In the genomic region with DNA sequence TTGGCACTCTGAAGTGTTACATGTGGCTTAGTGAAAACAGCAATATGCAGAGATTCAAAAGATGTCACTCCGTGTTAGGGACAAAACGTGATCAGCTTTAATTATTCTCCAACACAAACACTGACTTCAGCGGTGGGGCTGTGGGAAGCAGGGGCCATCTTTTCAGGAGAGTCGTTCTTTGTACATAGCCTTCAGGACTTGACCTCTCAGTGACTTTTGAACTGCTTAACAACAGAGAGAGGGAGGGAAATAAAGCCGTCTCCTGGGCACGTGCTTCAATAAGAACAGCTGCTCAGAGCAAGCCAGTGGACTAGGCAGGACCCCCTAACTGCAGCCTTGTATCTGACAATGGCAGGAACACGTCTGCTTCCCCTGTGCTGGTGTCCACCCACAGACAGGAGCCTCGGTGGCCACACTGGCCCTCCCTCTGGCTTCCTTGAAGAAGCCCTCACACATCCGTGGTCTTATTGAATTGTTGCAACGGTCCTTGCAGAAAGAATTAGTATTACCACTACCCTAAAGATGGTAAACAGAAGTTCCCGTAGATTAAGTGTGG, we compare ENCODE assay signal across 24 cellular contexts.
"Had no signal": no experiment of that assay in that cellular context is flagged by ENCODE, and none has a peak within 500 bp of the region (broad histone marks: within the 10 kb centered on the region; RNA-seq: fewer than 3 reads in every experiment).

No MANE protein-coding gene starts in this region.

- H3K27ac ChIP-seq: heart right ventricle, hepatocyte, left ventricle myocardium inferior, ovary, stomach, suprapubic skin, thoracic aorta, tibial artery, uterus had no signal

- ATAC-seq: left colon, natural killer cell, right cardiac atrium had no signal

- H3K4me3 Mint-ChIP-seq: mesothelial cell of epicardium; natural killer cell; stimulated activated naive B cell treated with anti-CD40 and anti-IgM and Interleukin-4, amounts not matched to agents 10 μg/mL and 1 μg/mL and 100 μg/mL, for 72 hours had no signal

- H3K4me2 ChIP-seq: hepatocyte, smooth muscle cell had no signal

- H3K9me3 ChIP-seq: heart right ventricle, left ventricle myocardium inferior, ovary, stomach, suprapubic skin, thoracic aorta, tibial artery, uterus had no signal

- H3K4me1 ChIP-seq: uterus had no signal

- H3K36me3 Mint-ChIP-seq: mesothelial cell of epicardium; natural killer cell; stimulated activated naive B cell treated with anti-CD40 and anti-IgM and Interleukin-4, amounts not matched to agents 10 μg/mL and 1 μg/mL and 100 μg/mL, for 72 hours had no signal

- DNase-seq: heart right ventricle; islet precursor cell; kidney glomerular epithelial cell; left colon; left ventricle myocardium inferior; naive B cell; natural killer cell; ovary; stimulated activated CD4-positive, alpha-beta T cell treated with anti-CD3 and anti-CD28 coated beads, Interleukin-2, amount 100 ng/mL, for 24 hours; stimulated activated CD4-positive, alpha-beta T cell treated with anti-CD3 and anti-CD28 coated beads, Interleukin-4, amount 100 ng/mL, for 1 hour; stimulated activated naive B cell treated with anti-CD40 and anti-IgM and Interleukin-4, amounts not matched to agents 10 μg/mL and 1 μg/mL and 100 μg/mL, for 72 hours; stimulated activated naive CD8-positive, alpha-beta T cell treated with anti-CD3 and anti-CD28 coated beads, Interleukin-15, Interleukin-2, amounts not matched to agents 100 U/mL and 50 U/mL, for 24 hours; stomach; tibial artery; trophoblast cell; uterus had no signal

- H3K27me3 ChIP-seq: hepatocyte, ovary, uterus had no signal

- H3K79me2 ChIP-seq: hepatocyte had no signal

- H3K9me3 Mint-ChIP-seq: mesothelial cell of epicardium, natural killer cell had no signal

- H2AFZ ChIP-seq: hepatocyte had no signal

- H3K4me3 ChIP-seq: heart right ventricle, hepatocyte, left ventricle myocardium inferior, lung, ovary, smooth muscle cell, stomach, suprapubic skin, thoracic aorta, tibial artery, uterus had no signal

- H3K36me3 ChIP-seq: heart right ventricle, left ventricle myocardium inferior, ovary, stomach, suprapubic skin, thoracic aorta, tibial artery, uterus had no signal

- H3K4me1 Mint-ChIP-seq: mesothelial cell of epicardium; naive B cell; stimulated activated naive B cell treated with anti-CD40 and anti-IgM and Interleukin-4, amounts not matched to agents 10 μg/mL and 1 μg/mL and 100 μg/mL, for 72 hours had no signal

- H3K27ac Mint-ChIP-seq: mesothelial cell of epicardium; natural killer cell; progenitor cell of endocrine pancreas; stimulated activated naive B cell treated with anti-CD40 and anti-IgM and Interleukin-4, amounts not matched to agents 10 μg/mL and 1 μg/mL and 100 μg/mL, for 72 hours had no signal
